ENCODE assay signal across 18 cellular contexts in genomic region chr15:33934896-33935295, GRCh38. TPM values are rescaled to one million over a fixed set of nuclear protein-coding genes. Genes with fewer than 3 reads are reported as not detected.
DNase-seq lines count a peak whose midpoint lies in the region; ATAC-seq and TF ChIP-seq lines count a peak whose summit lies in the region.
"Had no signal": no experiment of that assay in that cellular context is flagged by ENCODE, and none has a peak within 500 bp of the region (broad histone marks: within the 10 kb centered on the region; RNA-seq: fewer than 3 reads in every experiment).

No MANE protein-coding gene starts in this region.

- H3K79me2 ChIP-seq in ACC112 (ENCODE audit: control insufficient read depth, insufficient read depth, low read length, unreplicated experiment): peaks cover 3% of the 10 kb centered on the region

- H3K9me3 ChIP-seq in adipocyte (ENCODE audit: control insufficient read depth, low read length): no peaks in the 10 kb centered on the region

- no peak for ATAC-seq in foreskin keratinocyte
- ATAC-seq: PC-3 had no signal

- H3K4me3 ChIP-seq in ACC112 (ENCODE audit: low read depth, low read length) (no peak overlapping the region), adipocyte (ENCODE audit: low read length) (no peak overlapping the region)

- peak overlapping the region; percentile 47 for H2AFZ ChIP-seq in ACC112 (ENCODE audit: low read length, unreplicated experiment)

- peak; percentile 51 for DNase-seq in GM03348 (ENCODE audit: low spot score)
- peak; percentile 7 for DNase-seq in adipocyte (ENCODE audit: low read depth)
- peak; percentile 11 for DNase-seq in hepatic stellate cell (ENCODE audit: low spot score)
- DNase-seq in foreskin keratinocyte: no peak
- DNase-seq in T-helper 2 cell: no peak
- DNase-seq in activated CD4-positive, CD25-positive, alpha-beta regulatory T cell treated with anti-CD3 and anti-CD28 coated beads, Interleukin-2, amount 50 U/mL, for 72 hours: no peak
- DNase-seq in effector CD8-positive, alpha-beta T cell (lab: John Stamatoyannopoulos, UW): no peak
- DNase-seq: 8988T; CD4-positive, CD25-positive, alpha-beta regulatory T cell; H7; NCI-H1105 treated with DMSO at 0.1 percent for 48 hours; NCI-H1694 treated with DMSO at 0.1 percent for 48 hours; NCI-H345; NCI-H526 treated with DMSO at 0.1 percent for 48 hours; PC-3 had no signal

- no peak for TF ChIP-seq CTCF in foreskin keratinocyte (conservative IDR thresholded peaks at IDR 0.05)

- no peaks in the 10 kb centered on the region for H3K36me3 ChIP-seq in ACC112 (ENCODE audit: insufficient read depth, low read length)
- no peaks in the 10 kb centered on the region for H3K36me3 ChIP-seq in adipocyte (ENCODE audit: control insufficient read depth, insufficient read depth, low read length, severe bottlenecking)

- H3K27ac ChIP-seq in ACC112 (ENCODE audit: low read depth, low read length) (no peak overlapping the region), foreskin keratinocyte (no peak overlapping the region)
- H3K27ac ChIP-seq: RWPE1 had no signal

- H3K9ac ChIP-seq in adipocyte (ENCODE audit: low read length): no peak overlapping the region

- H3K4me1 ChIP-seq in ACC112 (ENCODE audit: control insufficient read depth, insufficient read depth, low read length, unreplicated experiment) (peaks cover 9% of the 10 kb centered on the region), adipocyte (ENCODE audit: control insufficient read depth, insufficient read depth, low read length) (peaks cover 9% of the 10 kb centered on the region), foreskin keratinocyte (no peaks in the 10 kb centered on the region)

- H3K27me3 ChIP-seq in ACC112 (ENCODE audit: insufficient read depth, low read length) (no peaks in the 10 kb centered on the region), adipocyte (replicated peaks; ENCODE audit: control insufficient read depth, insufficient read depth, low read length) (no peaks in the 10 kb centered on the region), foreskin keratinocyte (no peaks in the 10 kb centered on the region)

RNA-seq across cellular contexts. Expression of gene CHRM5, which starts 33.4 kb away (rescaled TPM):
- not detected in 2 replicates for total RNA-seq in foreskin keratinocyte
- polyA plus RNA-seq in foreskin keratinocyte: not detected in 2 replicates
- total RNA-seq: CD4-positive, CD25-positive, alpha-beta regulatory T cell; H7; T-helper 2 cell treated with Interferon-gamma antibody and Interleukin-4, amounts not matched to agents 100 ng/mL and 5 ng/mL, for 36 hours had no signal
- polyA plus RNA-seq: CD4-positive, CD25-positive, alpha-beta regulatory T cell had no signal

Comparison
In these comparisons a context has a peak if more than half of its experiments do, and no peak if none do; other contexts are left out.
1. DNase-seq: peak in GM03348 (single experiment), adipocyte (single experiment) and hepatic stellate cell (single experiment); none in foreskin keratinocyte (0 of 2), T-helper 2 cell (0 of 5), activated CD4-positive, CD25-positive, alpha-beta regulatory T cell treated with anti-CD3 and anti-CD28 coated beads, Interleukin-2, amount 50 U/mL, for 72 hours (single experiment) and effector CD8-positive, alpha-beta T cell (single experiment).